In genomic region chr1:150883121-150883520, GRCh38 we compare ENCODE assay signal across 1 cellular context.
TF ChIP-seq lines count a peak whose summit lies in the region.

No MANE protein-coding gene starts in this region.

TF ChIP-seq in GM12878, 131 proteins besides CTCF, POLR2A, EP300 and RAD21:
- TF ChIP-seq PKNOX1 (IDR thresholded peaks at IDR 0.05): 0 out of 2 replicates have a peak, but pooled peaks have one; percentile 8
